ENCODE assay signal across 23 cellular contexts in genomic region chr2:202757339-202757738, GRCh38.
A peak's percentile ranks its signal among the peaks of the same experiment; 100 is the strongest.
DNase-seq lines count a peak whose midpoint lies in the region; ATAC-seq, FAIRE-seq and TF ChIP-seq lines count a peak whose summit lies in the region.
"Had no signal": no experiment of that assay in that cellular context is flagged by ENCODE, and none has a peak within 500 bp of the region (broad histone marks: within the 10 kb centered on the region; RNA-seq: fewer than 3 reads in every experiment).

No MANE protein-coding gene starts in this region.

- no peak overlapping the region for H2BK5ac ChIP-seq in trophoblast cell (ENCODE audit: low read depth, low read length, poor library complexity)

- POLR2A ChIA-PET in CD4-positive, alpha-beta T cell (lab: Charles Lee) = interaction anchor here (1.4 kb wide), 1 partner anchor 122 kb away, joined by 4 read pairs; the partner anchor contains the start of gene FAM117B

- no peak for DNase-seq in CD4-positive, alpha-beta T cell
- DNase-seq in H54 (ENCODE audit: insufficient read length, low spot score) = no peak
- peak; percentile 56 to 91 for DNase-seq in trophoblast cell
- no peak for DNase-seq in stimulated activated CD4-positive, alpha-beta T cell treated with anti-CD3 and anti-CD28 coated beads, Interleukin-4, amount 100 ng/mL, for 1 hour
- DNase-seq in SHP77 (lab: John Stamatoyannopoulos, UW) = no peak
- DNase-seq: AML-193, COR-L47, DMS153, GOT3, NCI-H1105 treated with DMSO at 0.1 percent for 48 hours, NCI-H1694 treated with DMSO at 0.1 percent for 48 hours, NCI-H2107, NCI-H226, NCI-H524, NCI-H82, OCI-M1, Right ventricle myocardium superior had no signal

- no peaks in the 10 kb centered on the region for H3K36me3 ChIP-seq in trophoblast cell (ENCODE audit: control insufficient read depth in 1 of 2, insufficient read depth in 2 of 2, low read length in 2 of 2)

- H3K14ac ChIP-seq in trophoblast cell (ENCODE audit: low read length) = no peak overlapping the region

- no peak overlapping the region for H2AFZ ChIP-seq in trophoblast cell (ENCODE audit: insufficient read depth, low read length, poor library complexity)

- no peak overlapping the region for H3K9ac ChIP-seq in trophoblast cell (ENCODE audit: low read length)

- peak overlapping the region; percentile 60 for H3K27ac Mint-ChIP-seq in CD4-positive, alpha-beta T cell
- H3K27ac Mint-ChIP-seq: CD14-positive monocyte had no signal

- H3K4me2 ChIP-seq in trophoblast cell (ENCODE audit: low read length) = no peak overlapping the region

- no peak overlapping the region for H3K4me3 ChIP-seq in trophoblast cell (ENCODE audit: low read depth, low read length)
- H3K4me3 ChIP-seq: GM12878, K562, SK-N-MC had no signal

- H3K36me3 Mint-ChIP-seq in CD4-positive, alpha-beta T cell (ENCODE audit: low read depth) = peaks cover 86% of the 10 kb centered on the region

- no peak overlapping the region for H2BK12ac ChIP-seq in trophoblast cell (ENCODE audit: low read length)

- no peaks in the 10 kb centered on the region for H3K79me2 ChIP-seq in trophoblast cell (ENCODE audit: control insufficient read depth, insufficient read depth, low read length, poor library complexity)

- peaks cover 0 to 6% of the 10 kb centered on the region in 2 experiments for H3K4me1 ChIP-seq in trophoblast cell (ENCODE audit: control insufficient read depth in 1 of 2, insufficient read depth in 2 of 2, low read length in 2 of 2)

- no peak overlapping the region for H4K8ac ChIP-seq in trophoblast cell (ENCODE audit: low read depth, low read length)

- peak; percentile 53 for FAIRE-seq in H54 (lab: Jason Lieb, UNC)
- FAIRE-seq: GM12878, K562 had no signal

- no peak overlapping the region for H3K4ac ChIP-seq in trophoblast cell (ENCODE audit: low read depth, low read length)

- no peak overlapping the region for H3K27ac ChIP-seq in CD4-positive, alpha-beta T cell (ENCODE audit: low read depth, low read length)
- H3K27ac ChIP-seq in trophoblast cell (ENCODE audit: low read depth, low read length) = no peak overlapping the region

- WGBS in trophoblast cell (ENCODE audit: extremely low coverage, insufficient coverage, insufficient read length) = no CpG with 5 or more reads among the region's 5 CpGs

- no peak overlapping the region for H2AK5ac ChIP-seq in trophoblast cell (ENCODE audit: low read length)

- intact Hi-C loops in CD4-positive, alpha-beta T cell (cut with DNase I, micrococcal nuclease) = loop anchor here in 1 of 2 experiments (5.0 kb wide), 1 partner anchor 170 kb away; no protein-coding TSS in a partner anchor

- H3K27me3 Mint-ChIP-seq in CD4-positive, alpha-beta T cell = no peaks in the 10 kb centered on the region

- CTCF ChIA-PET in CD4-positive, alpha-beta T cell (lab: Charles Lee) = no interaction called here

- no peak overlapping the region for H4K91ac ChIP-seq in trophoblast cell (ENCODE audit: low read depth, low read length)

- no peak for TF ChIP-seq POLR2A in H54 (IDR thresholded peaks at IDR 0.05; ENCODE audit: low read depth, low read length)
- TF ChIP-seq POLR2A in GM18505 (IDR thresholded peaks at IDR 0.05; ENCODE audit: borderline replicate concordance, extremely low read depth, insufficient read depth, insufficient read length) = no peak

- no peaks in the 10 kb centered on the region for H3K27me3 ChIP-seq in CD4-positive, alpha-beta T cell (ENCODE audit: control insufficient read depth, insufficient read depth, low read length)
- H3K27me3 ChIP-seq in trophoblast cell (ENCODE audit: insufficient read depth, low read length) = no peaks in the 10 kb centered on the region

- no peaks in the 10 kb centered on the region for H3K9me3 ChIP-seq in CD4-positive, alpha-beta T cell (ENCODE audit: control insufficient read depth, low read length)
- no peaks in the 10 kb centered on the region for H3K9me3 ChIP-seq in trophoblast cell (ENCODE audit: insufficient read depth, low read depth, low read length)

- TF ChIP-seq CTCF in CD4-positive, alpha-beta T cell (IDR thresholded peaks at IDR 0.05) = no peak

- H3K4me3 Mint-ChIP-seq in CD4-positive, alpha-beta T cell = no peak overlapping the region
- H3K4me3 Mint-ChIP-seq: CD14-positive monocyte had no signal

- H3K4me1 Mint-ChIP-seq in CD4-positive, alpha-beta T cell (ENCODE audit: low read depth) = peaks cover 53% of the 10 kb centered on the region
- H3K4me1 Mint-ChIP-seq: CD14-positive monocyte had no signal

- H3K9me3 Mint-ChIP-seq in CD4-positive, alpha-beta T cell = no peaks in the 10 kb centered on the region

- no peak for ATAC-seq in CD4-positive, alpha-beta T cell (ENCODE audit: poor library complexity)
- peak; percentile 76 for ATAC-seq in esophagus mucosa
- no peak for ATAC-seq in GM18505 (IDR thresholded peaks at IDR 0.05; ENCODE audit: unreplicated experiment)
- ATAC-seq: GM12878, K562 had no signal

- no peak overlapping the region for H4K12ac ChIP-seq in trophoblast cell (ENCODE audit: low read depth, low read length)

- H2BK120ac ChIP-seq in trophoblast cell (ENCODE audit: insufficient read depth, low read length, poor library complexity) = no peak overlapping the region

- H3K23ac ChIP-seq in trophoblast cell (ENCODE audit: low read length) = no peak overlapping the region

- no peak overlapping the region for H3K18ac ChIP-seq in trophoblast cell (ENCODE audit: low read length)

- H3K79me1 ChIP-seq in trophoblast cell (ENCODE audit: low read length) = no peaks in the 10 kb centered on the region

Comparison
In these comparisons a context has a peak if more than half of its experiments do, and no peak if none do; other contexts are left out.
1. DNase-seq: peak in trophoblast cell (2 of 2); none in CD4-positive, alpha-beta T cell (0 of 10), H54 (single experiment), stimulated activated CD4-positive, alpha-beta T cell treated with anti-CD3 and anti-CD28 coated beads, Interleukin-4, amount 100 ng/mL, for 1 hour (single experiment) and SHP77 (0 of 2).